15 cellular contexts compared by ENCODE assay signal in the genomic region with DNA sequence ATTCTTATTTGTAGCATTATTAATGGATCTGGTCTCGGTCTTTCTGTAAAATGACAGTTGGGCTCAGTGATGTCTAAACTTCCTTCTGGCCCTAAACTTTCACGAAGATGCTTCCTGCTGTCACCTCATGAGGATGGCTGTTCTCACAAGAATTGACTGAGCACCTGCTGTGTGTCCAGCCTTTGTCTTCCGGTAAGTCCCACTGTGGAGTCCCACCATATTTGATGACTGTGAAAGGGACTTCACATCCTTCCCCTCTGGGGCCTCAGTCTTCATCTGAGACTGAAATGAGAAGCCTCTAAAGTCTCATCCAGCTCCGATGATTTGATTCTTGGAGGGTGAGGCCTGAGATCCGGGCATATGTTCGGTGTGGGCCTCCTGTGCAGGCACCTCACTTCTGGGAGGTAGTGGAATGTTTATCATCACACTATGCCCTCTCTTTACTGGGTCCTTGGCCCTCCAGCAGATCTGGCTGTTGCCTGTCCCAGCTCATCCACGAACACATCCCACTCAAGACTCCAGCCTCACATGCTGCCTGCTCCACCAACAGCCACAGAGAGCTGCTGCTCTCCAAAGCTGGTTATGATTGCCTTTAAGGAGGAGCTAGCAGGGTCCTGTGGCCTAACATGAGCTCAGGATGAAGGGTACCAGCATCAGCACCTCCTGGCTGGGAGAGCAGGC.
"Had no signal": no experiment of that assay in that cellular context is flagged by ENCODE, and none has a peak within 500 bp of the region (broad histone marks: within the 10 kb centered on the region; RNA-seq: fewer than 3 reads in every experiment).

No MANE protein-coding gene starts in this region.

- H3K27me3 ChIP-seq: heart right ventricle, uterus had no signal

- H3K27ac Mint-ChIP-seq: activated CD4-positive, alpha-beta memory T cell treated with anti-CD3 and anti-CD28 coated beads, Interleukin-2, amount 10 ng/mL, durations not matched to agents 7 days and 5 days; activated naive CD8-positive, alpha-beta T cell treated with anti-CD3 and anti-CD28 coated beads, Interleukin-2, amount 50 U/mL, for 24 hours; memory B cell; natural killer cell had no signal

- H3K4me1 ChIP-seq: left lung, tibial artery, uterus had no signal

- ATAC-seq: activated naive CD8-positive, alpha-beta T cell treated with anti-CD3 and anti-CD28 coated beads, Interleukin-2, amount 50 U/mL, for 24 hours; heart right ventricle; left lung; natural killer cell had no signal

- H3K4me1 Mint-ChIP-seq: activated CD4-positive, alpha-beta memory T cell treated with anti-CD3 and anti-CD28 coated beads, Interleukin-2, amount 10 ng/mL, durations not matched to agents 7 days and 5 days; natural killer cell had no signal

- H3K9me3 Mint-ChIP-seq: memory B cell, natural killer cell had no signal

- H3K4me3 ChIP-seq: coronary artery, heart right ventricle, left lung, tibial artery, uterus had no signal

- DNase-seq: activated CD4-positive, alpha-beta memory T cell treated with anti-CD3 and anti-CD28 coated beads, Interleukin-2, amount 10 ng/mL, durations not matched to agents 7 days and 5 days; activated naive CD4-positive, alpha-beta T cell treated with Interleukin-2 at 50 U/mL for 16 hours; activated naive CD8-positive, alpha-beta T cell treated with anti-CD3 and anti-CD28 coated beads, Interleukin-2, amount 50 U/mL, for 24 hours; central memory CD4-positive, alpha-beta T cell; effector CD8-positive, alpha-beta T cell; heart right ventricle; left lung; natural killer cell; stimulated activated CD4-positive, alpha-beta T cell treated with anti-CD3 and anti-CD28 coated beads, Interleukin-4, amount 100 ng/mL, for 4 hours; tibial artery had no signal

- H3K9me3 ChIP-seq: uterus had no signal

- H3K27ac ChIP-seq: coronary artery, heart right ventricle, left lung, tibial artery, uterus had no signal

- H3K36me3 Mint-ChIP-seq: natural killer cell had no signal

- FAIRE-seq: frontal cortex, islet of Langerhans had no signal

- H3K4me3 Mint-ChIP-seq: activated CD4-positive, alpha-beta memory T cell treated with anti-CD3 and anti-CD28 coated beads, Interleukin-2, amount 10 ng/mL, durations not matched to agents 7 days and 5 days; activated naive CD8-positive, alpha-beta T cell treated with anti-CD3 and anti-CD28 coated beads, Interleukin-2, amount 50 U/mL, for 24 hours; memory B cell; natural killer cell had no signal

- H3K27me3 Mint-ChIP-seq: activated naive CD8-positive, alpha-beta T cell treated with anti-CD3 and anti-CD28 coated beads, Interleukin-2, amount 50 U/mL, for 24 hours had no signal

- H3K36me3 ChIP-seq: left lung, tibial artery, uterus had no signal
